In genomic region chr12:42259699-42260098, GRCh38 we compare ENCODE assay signal across 27 cellular contexts.
"Had no signal": no experiment of that assay in that cellular context is flagged by ENCODE, and none has a peak within 500 bp of the region (broad histone marks: within the 10 kb centered on the region; RNA-seq: fewer than 3 reads in every experiment).

No MANE protein-coding gene starts in this region.

- H3K4me1 ChIP-seq: colonic mucosa, gastrocnemius medialis, heart right ventricle, left lung, lower lobe of right lung had no signal

- H3K27ac ChIP-seq: colonic mucosa, epithelial cell of prostate, esophagus squamous epithelium, gastrocnemius medialis, heart right ventricle, left lung, lower lobe of right lung had no signal

- H3K27ac Mint-ChIP-seq: dendritic cell treated with granulocyte-macrophage colony-stimulating factor and Interleukin-4, amounts not matched to agents 40 ng/mL and 50 ng/mL, for 4 days; effector memory CD8-positive, alpha-beta T cell; endodermal cell; mesothelial cell of epicardium; naive B cell had no signal

- H3K4me3 Mint-ChIP-seq: dendritic cell treated with granulocyte-macrophage colony-stimulating factor and Interleukin-4, amounts not matched to agents 40 ng/mL and 50 ng/mL, for 4 days; effector memory CD8-positive, alpha-beta T cell; endodermal cell; mesothelial cell of epicardium; naive B cell had no signal

- H3K9me3 ChIP-seq: colonic mucosa, esophagus squamous epithelium, gastrocnemius medialis, heart right ventricle, left lung, lower lobe of right lung, mucosa of descending colon had no signal

- H3K4me3 ChIP-seq: colonic mucosa, esophagus squamous epithelium, gastrocnemius medialis, heart right ventricle, left lung, lower lobe of right lung, mucosa of descending colon had no signal

- H3K27me3 Mint-ChIP-seq: dendritic cell treated with granulocyte-macrophage colony-stimulating factor and Interleukin-4, amounts not matched to agents 40 ng/mL and 50 ng/mL, for 4 days; effector memory CD8-positive, alpha-beta T cell had no signal

- ATAC-seq: effector memory CD8-positive, alpha-beta T cell; gastrocnemius medialis; heart right ventricle; left cardiac atrium; left lung; left ventricle myocardium superior; lower lobe of right lung; mucosa of descending colon had no signal

- H3K9me3 Mint-ChIP-seq: dendritic cell treated with granulocyte-macrophage colony-stimulating factor and Interleukin-4, amounts not matched to agents 40 ng/mL and 50 ng/mL, for 4 days; effector memory CD8-positive, alpha-beta T cell; endodermal cell had no signal

- FAIRE-seq: endometrium, islet of Langerhans, keratinocyte had no signal

- H3K27me3 ChIP-seq: colonic mucosa, esophagus squamous epithelium, gastrocnemius medialis, heart right ventricle, left lung had no signal

- DNase-seq: colonic mucosa; cortex of kidney; effector CD8-positive, alpha-beta T cell; effector memory CD8-positive, alpha-beta T cell; endodermal cell; erythroblast; esophagus squamous epithelium; foreskin fibroblast; foreskin melanocyte; gastrocnemius medialis; glutamatergic neuron; head of caudate nucleus; heart right ventricle; hippocampal formation; left cardiac atrium; left lung; left ventricle myocardium superior; lower lobe of right lung; mesenchymal stem cell; mucosa of descending colon; naive B cell had no signal

- H3K36me3 ChIP-seq: colonic mucosa, esophagus squamous epithelium, gastrocnemius medialis, heart right ventricle, left lung, lower lobe of right lung had no signal

- H3K4me1 Mint-ChIP-seq: endodermal cell, naive B cell had no signal
